In genomic region chr10:114479836-114480235, GRCh38 we compare ENCODE assay signal across 13 cellular contexts.
"Had no signal": no experiment of that assay in that cellular context is flagged by ENCODE, and none has a peak within 500 bp of the region (broad histone marks: within the 10 kb centered on the region; RNA-seq: fewer than 3 reads in every experiment).

No MANE protein-coding gene starts in this region.

- H3K27me3 Mint-ChIP-seq: activated B cell treated with CpG ODN at 0.5 μM for 24 hours; effector memory CD8-positive, alpha-beta T cell had no signal

- H3K36me3 ChIP-seq: left lung had no signal

- H3K27me3 ChIP-seq: body of pancreas, left lung had no signal

- ATAC-seq: effector memory CD8-positive, alpha-beta T cell; left lung had no signal

- H3K27ac ChIP-seq: left lung, parathyroid adenoma, skin epidermis had no signal

- H3K27ac Mint-ChIP-seq: activated B cell treated with CpG ODN at 0.5 μM for 24 hours; T-helper 1 cell treated with Interleukin-12 subunit alpha and Interleukin-12 subunit beta and Interleukin-4 antibody, amounts not matched to agents 30 μg/mL and 1 μg/mL, for 36 hours had no signal

- H3K9me3 Mint-ChIP-seq: activated B cell treated with CpG ODN at 0.5 μM for 24 hours; activated T-cell treated with anti-CD3 and anti-CD28 coated beads, Interleukin-2, amount 50 U/mL, for 4 hours; effector memory CD8-positive, alpha-beta T cell; T-helper 1 cell treated with Interleukin-12 subunit alpha and Interleukin-12 subunit beta and Interleukin-4 antibody, amounts not matched to agents 30 μg/mL and 1 μg/mL, for 36 hours had no signal

- H3K4me3 ChIP-seq: body of pancreas, left lung, skin epidermis had no signal

- H3K4me3 Mint-ChIP-seq: activated B cell treated with CpG ODN at 0.5 μM for 24 hours; activated T-cell treated with anti-CD3 and anti-CD28 coated beads, Interleukin-2, amount 50 U/mL, for 4 hours; effector memory CD8-positive, alpha-beta T cell; T-helper 1 cell treated with Interleukin-12 subunit alpha and Interleukin-12 subunit beta and Interleukin-4 antibody, amounts not matched to agents 30 μg/mL and 1 μg/mL, for 36 hours had no signal

- H3K9me3 ChIP-seq: body of pancreas, left lung, SK-N-SH had no signal

- DNase-seq: activated B cell treated with CpG ODN at 0.5 μM for 24 hours; activated CD4-positive, alpha-beta T cell treated with anti-CD3 and anti-CD28 coated beads, Interleukin-2, amount 50 U/mL, for 1 hour; activated T-cell treated with anti-CD3 and anti-CD28 coated beads, Interleukin-2, amount 50 U/mL, for 4 hours; amniotic stem cell; effector memory CD8-positive, alpha-beta T cell; left lung; mesendoderm; trophoblast cell had no signal
